Comparison of ENCODE assay signal across 20 cellular contexts in genomic region chr11:45152740-45153595, GRCh38. TPM values are rescaled to one million over a fixed set of nuclear protein-coding genes. Genes with fewer than 3 reads are reported as not detected.
A peak's percentile ranks its signal among the peaks of the same experiment; 100 is the strongest.
DNase-seq lines count a peak whose midpoint lies in the region; ATAC-seq and TF ChIP-seq lines count a peak whose summit lies in the region.
"Had no signal": no experiment of that assay in that cellular context is flagged by ENCODE, and none has a peak within 500 bp of the region (broad histone marks: within the 10 kb centered on the region; RNA-seq: fewer than 3 reads in every experiment).

No MANE protein-coding gene starts in this region.

- no peak overlapping the region for H3K18ac ChIP-seq in neuronal stem cell (ENCODE audit: low read length)

- no peak overlapping the region for H3K9ac ChIP-seq in colonic mucosa (ENCODE audit: low read depth in 2 of 2, low read length in 2 of 2)
- no peak overlapping the region for H3K9ac ChIP-seq in neuronal stem cell (ENCODE audit: low read depth, low read length, poor library complexity)

- intact Hi-C loops in natural killer cell (cut with micrococcal nuclease): no loop called here
- intact Hi-C loops in colonic mucosa (cut with DNase I): no loop called here
- intact Hi-C loops in vagina (cut with DNase I): no loop called here

- H3K9me3 ChIP-seq in colonic mucosa (no peaks in the 10 kb centered on the region), neuronal stem cell (replicated peaks in 1 of 2; ENCODE audit: control insufficient read depth in 2 of 2, insufficient read depth in 1 of 2, low read depth in 1 of 2, low read length in 2 of 2) (peaks cover 0 to 7% of the 10 kb centered on the region in 2 donors), vagina (no peaks in the 10 kb centered on the region)

- peaks cover under 1% of the 10 kb centered on the region for H3K4me1 ChIP-seq in colonic mucosa
- peaks cover 4% of the 10 kb centered on the region in 2 donors for H3K4me1 ChIP-seq in neuronal stem cell (ENCODE audit: control insufficient read depth in 2 of 2, insufficient read depth in 1 of 2, low read depth in 1 of 2, low read length in 2 of 2)
- H3K4me1 ChIP-seq in vagina: peaks cover 81% of the 10 kb centered on the region

- no peak overlapping the region for H3K23ac ChIP-seq in neuronal stem cell (ENCODE audit: low read depth, low read length, poor library complexity)

- H3K9me3 Mint-ChIP-seq in natural killer cell: no peaks in the 10 kb centered on the region
- H3K9me3 Mint-ChIP-seq in natural killer cell treated with Interleukin-12 subunit alpha and Interleukin-12 subunit beta and Interleukin-15 and Interleukin-18, amount 100 ng/mL, for 72 hours: no peaks in the 10 kb centered on the region

- H2BK120ac ChIP-seq in neuronal stem cell (ENCODE audit: low read depth, low read length): no peak overlapping the region

- H2BK15ac ChIP-seq in neuronal stem cell (ENCODE audit: low read length): no peak overlapping the region

- no peaks in the 10 kb centered on the region for H3K27me3 ChIP-seq in colonic mucosa
- H3K27me3 ChIP-seq in neuronal stem cell (ENCODE audit: control insufficient read depth in 3 of 3, insufficient read depth in 3 of 3, low read depth in 1 of 3, low read length in 3 of 3): no peaks in the 10 kb centered on the region
- H3K27me3 ChIP-seq in vagina: no peaks in the 10 kb centered on the region

- H2BK12ac ChIP-seq in neuronal stem cell (ENCODE audit: low read length): no peak overlapping the region

- H4K8ac ChIP-seq in neuronal stem cell (ENCODE audit: low read depth, low read length): no peak overlapping the region

- H3K4ac ChIP-seq in neuronal stem cell (ENCODE audit: low read length): no peak overlapping the region

- H3K79me1 ChIP-seq in neuronal stem cell (ENCODE audit: low read depth, low read length): peaks cover 10% of the 10 kb centered on the region

- H3K4me2 ChIP-seq in neuronal stem cell (ENCODE audit: insufficient read depth, low read length, poor library complexity, severe bottlenecking): no peak overlapping the region

- H3K4me1 Mint-ChIP-seq in natural killer cell: peaks cover 50 to 52% of the 10 kb centered on the region in 2 donors
- H3K4me1 Mint-ChIP-seq in natural killer cell treated with Interleukin-12 subunit alpha and Interleukin-12 subunit beta and Interleukin-15 and Interleukin-18, amount 100 ng/mL, for 72 hours (ENCODE audit: low read depth in 2 of 2): peaks cover 18 to 35% of the 10 kb centered on the region in 2 donors

- no peak overlapping the region for H3K27ac Mint-ChIP-seq in natural killer cell
- H3K27ac Mint-ChIP-seq in natural killer cell treated with Interleukin-12 subunit alpha and Interleukin-12 subunit beta and Interleukin-15 and Interleukin-18, amount 100 ng/mL, for 72 hours: no peak overlapping the region
- H3K27ac Mint-ChIP-seq: CD14-positive monocyte had no signal

- H3K27ac ChIP-seq in colonic mucosa (no peak overlapping the region), neuronal stem cell (replicated peaks; ENCODE audit: low read length) (no peak overlapping the region), vagina (no peak overlapping the region)
- H3K27ac ChIP-seq: HL-60 had no signal

- no peak overlapping the region for H2AFZ ChIP-seq in neuronal stem cell (ENCODE audit: low read length)

- peak overlapping the region; percentile 27 for H4K91ac ChIP-seq in neuronal stem cell (ENCODE audit: low read depth, low read length, poor library complexity)

- TF ChIP-seq CTCF in natural killer cell (IDR thresholded peaks at IDR 0.05): no peak
- TF ChIP-seq CTCF in colonic mucosa (IDR thresholded peaks at IDR 0.05): no peak
- no peak for TF ChIP-seq CTCF in vagina (IDR thresholded peaks at IDR 0.05)

- no peak overlapping the region for H3K14ac ChIP-seq in neuronal stem cell (ENCODE audit: low read length)

- TF ChIP-seq POLR2A in vagina (IDR thresholded peaks at IDR 0.05): no peak

- ATAC-seq in natural killer cell (no peak), HG03280 (IDR thresholded peaks at IDR 0.05; ENCODE audit: unreplicated experiment) (no peak)
- no peak for ATAC-seq in natural killer cell treated with Interleukin-12 subunit alpha and Interleukin-12 subunit beta and Interleukin-15 and Interleukin-18, amount 100 ng/mL, for 72 hours

- H3K36me3 Mint-ChIP-seq in natural killer cell: no peaks in the 10 kb centered on the region
- H3K36me3 Mint-ChIP-seq in natural killer cell treated with Interleukin-12 subunit alpha and Interleukin-12 subunit beta and Interleukin-15 and Interleukin-18, amount 100 ng/mL, for 72 hours: no peaks in the 10 kb centered on the region

- DNase-seq in natural killer cell (peak; percentile 1), colonic mucosa (peak; percentile 13), neuronal stem cell (ENCODE audit: low spot score) (no peak), vagina (ENCODE audit: extremely low spot score in 2 of 2) (peak; percentile 79 to 84)
- no peak for DNase-seq in natural killer cell treated with Interleukin-12 subunit alpha and Interleukin-12 subunit beta and Interleukin-15 and Interleukin-18, amount 100 ng/mL, for 72 hours (ENCODE audit: low spot score)
- DNase-seq in stimulated activated CD4-positive, alpha-beta T cell treated with anti-CD3 and anti-CD28 coated beads, Interleukin-1b, Interleukin-23, amount 100 ng/mL, for 48 hours: no peak
- no peak for DNase-seq in activated naive CD4-positive, alpha-beta T cell treated with anti-CD3 and anti-CD28 coated beads, Interleukin-2, amount 50 U/mL, for 16 hours
- DNase-seq: ACHN, DMS79, Karpas-422, NCI-H1092 treated with DMSO at 0.1 percent for 48 hours, NCI-H146, NCI-H2081, NCI-H2171 treated with DMSO at 0.1 percent for 48 hours, NCI-H446 treated with DMSO at 0.1 percent for 48 hours, NCI-H69, Right ventricle myocardium superior had no signal

- H3K4me3 ChIP-seq in colonic mucosa (no peak overlapping the region), neuronal stem cell (ENCODE audit: low read length in 2 of 2) (no peak overlapping the region), vagina (no peak overlapping the region)

- no CpG with 5 or more reads among the region's 14 CpGs for WGBS in neuronal stem cell (ENCODE audit: extremely low coverage in 2 of 2, insufficient read length in 2 of 2, insufficient replicate concordance in 1 of 2), 2 donors

- no peaks in the 10 kb centered on the region for H3K27me3 Mint-ChIP-seq in natural killer cell (ENCODE audit: low read depth in 2 of 2)
- no peaks in the 10 kb centered on the region for H3K27me3 Mint-ChIP-seq in natural killer cell treated with Interleukin-12 subunit alpha and Interleukin-12 subunit beta and Interleukin-15 and Interleukin-18, amount 100 ng/mL, for 72 hours

- no peak overlapping the region for H2BK5ac ChIP-seq in neuronal stem cell (ENCODE audit: low read length)

- H3K36me3 ChIP-seq in colonic mucosa (no peaks in the 10 kb centered on the region), neuronal stem cell (replicated peaks in 1 of 2; ENCODE audit: control insufficient read depth in 2 of 2, insufficient read depth in 2 of 2, low read length in 2 of 2) (no peaks in the 10 kb centered on the region), vagina (no peaks in the 10 kb centered on the region)

- H2AK5ac ChIP-seq in neuronal stem cell (ENCODE audit: low read depth, low read length): no peak overlapping the region

- no peak overlapping the region for H3K4me3 Mint-ChIP-seq in natural killer cell
- no peak overlapping the region for H3K4me3 Mint-ChIP-seq in natural killer cell treated with Interleukin-12 subunit alpha and Interleukin-12 subunit beta and Interleukin-15 and Interleukin-18, amount 100 ng/mL, for 72 hours
- H3K4me3 Mint-ChIP-seq: CD14-positive monocyte had no signal

RNA-seq across cellular contexts. Expression of gene PRDM11, which starts 6.5 kb away (rescaled TPM):
- 10 to 100 TPM; 10.3 to 14.7 (median 13.7) TPM for total RNA-seq in natural killer cell
- 1 to 10 TPM; 3.5 to 6.6 TPM for total RNA-seq in natural killer cell treated with Interleukin-12 subunit alpha and Interleukin-12 subunit beta and Interleukin-15 and Interleukin-18, amount 100 ng/mL, for 72 hours
- total RNA-seq in colonic mucosa: 1 to 10 TPM; 4.1 to 8.3 TPM
- polyA plus RNA-seq in neuronal stem cell (2013, experiment 1 of 2): 2.6 TPM
- 2.5 TPM for polyA plus RNA-seq in neuronal stem cell (2013, experiment 2 of 2)
- total RNA-seq in vagina: 15.2 TPM

Comparison
In these comparisons a context has a peak if more than half of its experiments do, and no peak if none do; other contexts are left out.
1. DNase-seq: peak in natural killer cell (single experiment), colonic mucosa (single experiment) and vagina (2 of 2); none in natural killer cell treated with Interleukin-12 subunit alpha and Interleukin-12 subunit beta and Interleukin-15 and Interleukin-18, amount 100 ng/mL, for 72 hours (single experiment), neuronal stem cell (single experiment), stimulated activated CD4-positive, alpha-beta T cell treated with anti-CD3 and anti-CD28 coated beads, Interleukin-1b, Interleukin-23, amount 100 ng/mL, for 48 hours (single experiment) and activated naive CD4-positive, alpha-beta T cell treated with anti-CD3 and anti-CD28 coated beads, Interleukin-2, amount 50 U/mL, for 16 hours (single experiment).